27 cellular contexts compared by ENCODE assay signal in the genomic region with DNA sequence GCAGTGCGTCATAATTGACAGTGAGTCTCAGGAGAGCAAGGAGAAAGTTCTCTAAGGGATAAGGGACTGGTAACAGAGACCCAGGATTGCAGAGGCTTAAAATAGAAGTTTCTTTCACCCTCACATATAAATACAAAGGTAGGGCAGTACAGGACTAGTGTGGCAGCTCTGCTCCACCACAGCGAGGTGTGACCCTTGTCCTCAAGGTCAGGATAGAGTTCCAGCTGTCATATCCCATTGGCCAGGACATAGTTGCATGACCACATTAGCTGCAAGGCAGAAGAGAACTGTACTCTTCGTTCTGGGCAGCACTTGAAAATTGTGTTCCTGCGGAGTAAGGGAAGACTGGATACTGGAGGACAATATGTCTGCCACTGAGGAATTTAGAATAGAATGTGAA.
"Had no signal": no experiment of that assay in that cellular context is flagged by ENCODE, and none has a peak within 500 bp of the region (broad histone marks: within the 10 kb centered on the region; RNA-seq: fewer than 3 reads in every experiment).

No MANE protein-coding gene starts in this region.

- H3K27ac ChIP-seq: VCaP had no signal

- ATAC-seq: activated CD8-positive, alpha-beta memory T cell treated with anti-CD3 and anti-CD28 coated beads, Interleukin-2, amount 10 ng/mL, durations not matched to agents 7 days and 5 days; activated naive CD8-positive, alpha-beta T cell treated with anti-CD3 and anti-CD28 coated beads, Interleukin-2, amount 50 U/mL, for 24 hours; Panc1 had no signal

- FAIRE-seq: bronchial epithelial cell had no signal

- DNase-seq: activated CD4-positive, alpha-beta memory T cell treated with anti-CD3 and anti-CD28 coated beads, Interleukin-2, amount 10 ng/mL, durations not matched to agents 7 days and 5 days; activated CD4-positive, alpha-beta T cell treated with anti-CD3 and anti-CD28 coated beads for 1 hour; activated CD4-positive, alpha-beta T cell treated with anti-CD3 and anti-CD28 coated beads for 48 hours; activated CD4-positive, CD25-positive, alpha-beta regulatory T cell; activated CD8-positive, alpha-beta memory T cell treated with anti-CD3 and anti-CD28 coated beads for 24 hours; activated CD8-positive, alpha-beta memory T cell treated with anti-CD3 and anti-CD28 coated beads, Interleukin-2, amount 10 ng/mL, durations not matched to agents 7 days and 5 days; activated CD8-positive, alpha-beta memory T cell treated with anti-CD3 and anti-CD28 coated beads, Interleukin-2, amount 50 U/mL, for 48 hours; activated effector memory CD4-positive, alpha-beta T cell treated with Interleukin-2 at 50 U/mL for 16 hours; activated naive CD4-positive, alpha-beta T cell treated with anti-CD3 and anti-CD28 coated beads, Interleukin-2, amount 10 ng/mL, durations not matched to agents 7 days and 5 days; activated naive CD8-positive, alpha-beta T cell treated with anti-CD3 and anti-CD28 coated beads, Interleukin-2, amount 50 U/mL, for 24 hours; activated T-cell treated with anti-CD3 and anti-CD28 coated beads, Interleukin-2, amount 50 U/mL, for 48 hours; anterior cingulate cortex; Karpas-422; KBM-7; NCI-H1105; NCI-H1417 treated with DMSO at 0.1 percent for 48 hours; NCI-H1930; NCI-H345; NCI-H524 treated with DMSO at 0.1 percent for 48 hours; SIG-M5; SW 1271; T-helper 1 cell; T-helper 2 cell; T-helper 9 cell had no signal
